1 cellular context compared by ENCODE assay signal in the genomic region with DNA sequence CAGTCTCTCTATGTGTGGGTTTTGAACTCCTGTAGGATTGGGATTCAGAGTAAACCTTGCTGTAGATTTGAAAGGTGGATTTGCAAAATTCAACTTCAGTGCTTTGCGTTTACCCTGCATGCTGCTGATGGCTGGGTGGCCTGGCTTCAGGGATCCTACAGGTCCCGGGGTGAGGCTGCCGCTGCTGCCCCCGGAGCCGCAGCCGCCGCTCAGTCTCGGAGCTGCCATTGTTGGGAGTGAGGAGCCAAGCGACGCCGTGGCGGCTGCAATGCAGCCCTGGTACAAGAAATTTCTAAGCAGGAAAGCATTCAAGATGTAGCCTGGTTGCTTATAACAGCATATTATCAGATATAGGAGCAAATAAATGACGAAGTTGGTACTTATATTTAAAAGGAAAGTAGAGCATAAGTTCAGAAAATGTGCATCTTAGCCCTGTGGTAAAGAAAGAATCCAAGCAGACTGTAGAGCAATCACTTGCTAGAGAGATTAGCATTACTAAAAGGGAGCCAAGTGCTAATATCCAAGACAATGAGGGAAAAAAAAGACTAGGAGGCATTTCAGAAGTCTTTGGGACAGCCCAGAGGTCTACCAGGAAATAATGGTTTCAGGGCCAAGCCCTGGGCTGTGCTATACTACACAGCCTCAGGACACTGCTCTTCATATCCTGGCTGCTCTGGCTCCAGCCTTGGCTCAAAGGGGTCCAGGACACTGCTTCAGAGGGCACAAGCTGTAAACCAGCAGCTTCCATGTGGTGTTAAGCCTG.
TF ChIP-seq lines count a peak whose summit lies in the region.

No MANE protein-coding gene starts in this region.

TF ChIP-seq in GM23338, 12 proteins besides CTCF, POLR2A, EP300 and RAD21 (continued from another document):
- TF ChIP-seq, protein P1, sequence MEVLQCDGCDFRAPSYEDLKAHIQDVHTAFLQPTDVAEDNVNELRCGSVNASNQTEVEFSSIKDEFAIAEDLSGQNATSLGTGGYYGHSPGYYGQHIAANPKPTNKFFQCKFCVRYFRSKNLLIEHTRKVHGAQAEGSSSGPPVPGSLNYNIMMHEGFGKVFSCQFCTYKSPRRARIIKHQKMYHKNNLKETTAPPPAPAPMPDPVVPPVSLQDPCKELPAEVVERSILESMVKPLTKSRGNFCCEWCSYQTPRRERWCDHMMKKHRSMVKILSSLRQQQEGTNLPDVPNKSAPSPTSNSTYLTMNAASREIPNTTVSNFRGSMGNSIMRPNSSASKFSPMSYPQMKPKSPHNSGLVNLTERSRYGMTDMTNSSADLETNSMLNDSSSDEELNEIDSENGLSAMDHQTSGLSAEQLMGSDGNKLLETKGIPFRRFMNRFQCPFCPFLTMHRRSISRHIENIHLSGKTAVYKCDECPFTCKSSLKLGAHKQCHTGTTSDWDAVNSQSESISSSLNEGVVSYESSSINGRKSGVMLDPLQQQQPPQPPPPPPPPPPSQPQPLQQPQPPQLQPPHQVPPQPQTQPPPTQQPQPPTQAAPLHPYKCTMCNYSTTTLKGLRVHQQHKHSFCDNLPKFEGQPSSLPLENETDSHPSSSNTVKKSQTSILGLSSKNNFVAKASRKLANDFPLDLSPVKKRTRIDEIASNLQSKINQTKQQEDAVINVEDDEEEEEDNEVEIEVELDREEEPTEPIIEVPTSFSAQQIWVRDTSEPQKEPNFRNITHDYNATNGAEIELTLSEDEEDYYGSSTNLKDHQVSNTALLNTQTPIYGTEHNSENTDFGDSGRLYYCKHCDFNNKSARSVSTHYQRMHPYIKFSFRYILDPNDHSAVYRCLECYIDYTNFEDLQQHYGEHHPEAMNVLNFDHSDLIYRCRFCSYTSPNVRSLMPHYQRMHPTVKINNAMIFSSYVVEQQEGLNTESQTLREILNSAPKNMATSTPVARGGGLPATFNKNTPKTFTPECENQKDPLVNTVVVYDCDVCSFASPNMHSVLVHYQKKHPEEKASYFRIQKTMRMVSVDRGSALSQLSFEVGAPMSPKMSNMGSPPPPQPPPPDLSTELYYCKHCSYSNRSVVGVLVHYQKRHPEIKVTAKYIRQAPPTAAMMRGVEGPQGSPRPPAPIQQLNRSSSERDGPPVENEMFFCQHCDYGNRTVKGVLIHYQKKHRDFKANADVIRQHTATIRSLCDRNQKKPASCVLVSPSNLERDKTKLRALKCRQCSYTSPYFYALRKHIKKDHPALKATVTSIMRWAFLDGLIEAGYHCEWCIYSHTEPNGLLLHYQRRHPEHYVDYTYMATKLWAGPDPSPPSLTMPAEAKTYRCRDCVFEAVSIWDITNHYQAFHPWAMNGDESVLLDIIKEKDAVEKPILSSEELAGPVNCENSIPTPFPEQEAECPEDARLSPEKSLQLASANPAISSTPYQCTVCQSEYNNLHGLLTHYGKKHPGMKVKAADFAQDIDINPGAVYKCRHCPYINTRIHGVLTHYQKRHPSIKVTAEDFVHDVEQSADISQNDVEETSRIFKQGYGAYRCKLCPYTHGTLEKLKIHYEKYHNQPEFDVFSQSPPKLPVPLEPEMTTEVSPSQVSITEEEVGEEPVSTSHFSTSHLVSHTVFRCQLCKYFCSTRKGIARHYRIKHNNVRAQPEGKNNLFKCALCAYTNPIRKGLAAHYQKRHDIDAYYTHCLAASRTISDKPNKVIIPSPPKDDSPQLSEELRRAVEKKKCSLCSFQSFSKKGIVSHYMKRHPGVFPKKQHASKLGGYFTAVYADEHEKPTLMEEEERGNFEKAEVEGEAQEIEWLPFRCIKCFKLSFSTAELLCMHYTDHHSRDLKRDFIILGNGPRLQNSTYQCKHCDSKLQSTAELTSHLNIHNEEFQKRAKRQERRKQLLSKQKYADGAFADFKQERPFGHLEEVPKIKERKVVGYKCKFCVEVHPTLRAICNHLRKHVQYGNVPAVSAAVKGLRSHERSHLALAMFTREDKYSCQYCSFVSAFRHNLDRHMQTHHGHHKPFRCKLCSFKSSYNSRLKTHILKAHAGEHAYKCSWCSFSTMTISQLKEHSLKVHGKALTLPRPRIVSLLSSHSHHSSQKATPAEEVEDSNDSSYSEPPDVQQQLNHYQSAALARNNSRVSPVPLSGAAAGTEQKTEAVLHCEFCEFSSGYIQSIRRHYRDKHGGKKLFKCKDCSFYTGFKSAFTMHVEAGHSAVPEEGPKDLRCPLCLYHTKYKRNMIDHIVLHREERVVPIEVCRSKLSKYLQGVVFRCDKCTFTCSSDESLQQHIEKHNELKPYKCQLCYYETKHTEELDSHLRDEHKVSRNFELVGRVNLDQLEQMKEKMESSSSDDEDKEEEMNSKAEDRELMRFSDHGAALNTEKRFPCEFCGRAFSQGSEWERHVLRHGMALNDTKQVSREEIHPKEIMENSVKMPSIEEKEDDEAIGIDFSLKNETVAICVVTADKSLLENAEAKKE (CRISPR knock-in tag; IDR thresholded peaks at IDR 0.05), result peak; percentile 56; the same call in 1 of the 2 replicates
